ENCODE assay signal across 8 cellular contexts in the genomic region with DNA sequence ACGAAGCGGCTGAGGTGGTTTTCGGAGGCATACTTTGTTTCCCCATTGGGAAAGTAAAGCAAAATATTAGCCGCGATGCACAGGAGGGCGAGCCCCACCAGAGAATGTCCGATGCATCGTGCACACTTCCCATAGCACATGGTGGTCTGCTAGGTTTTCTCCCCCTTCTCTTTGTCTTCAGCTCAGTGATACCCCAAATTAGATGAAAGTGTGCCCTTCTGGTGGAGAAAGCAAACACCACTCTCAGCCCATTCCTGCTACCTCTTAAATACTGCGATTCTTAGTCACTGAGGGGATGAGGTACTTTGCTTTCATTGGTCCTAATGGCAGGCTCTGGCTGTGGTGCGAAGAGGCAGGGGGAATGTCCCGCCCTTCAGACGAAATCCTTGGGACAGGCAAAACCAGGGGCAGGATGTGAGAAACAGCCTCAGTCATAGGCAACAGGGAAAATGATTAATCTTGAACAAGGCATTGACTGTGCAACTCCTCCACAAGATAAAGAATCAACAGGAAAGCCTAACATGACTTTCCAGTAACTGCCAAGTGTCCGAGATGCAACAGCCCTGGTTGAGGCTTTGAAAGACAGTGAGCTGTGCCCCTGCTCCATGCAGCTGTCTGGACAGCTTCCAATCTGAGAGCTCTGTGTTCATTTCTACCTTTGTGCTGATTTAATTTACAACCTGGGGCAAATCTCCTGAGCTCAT. TPM values are rescaled to one million over a fixed set of nuclear protein-coding genes. Genes with fewer than 3 reads are reported as not detected.
DNase-seq lines count a peak whose midpoint lies in the region; ATAC-seq and TF ChIP-seq lines count a peak whose summit lies in the region.

A gene with protein sequence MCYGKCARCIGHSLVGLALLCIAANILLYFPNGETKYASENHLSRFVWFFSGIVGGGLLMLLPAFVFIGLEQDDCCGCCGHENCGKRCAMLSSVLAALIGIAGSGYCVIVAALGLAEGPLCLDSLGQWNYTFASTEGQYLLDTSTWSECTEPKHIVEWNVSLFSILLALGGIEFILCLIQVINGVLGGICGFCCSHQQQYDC (minus strand): TSS at position 242 of the 704 bp plus-strand sequence. CDS start 102 bp downstream, at position 140.

- DNase-seq in GM04503 (ENCODE audit: low read depth) (peak; percentile 57), RWPE2 (ENCODE audit: low spot score) (peak; percentile 92), fibroblast of mammary gland (ENCODE audit: low read depth) (peak; percentile 95), osteoblast (ENCODE audit: insufficient read length, low spot score, missing footprints) (peak; percentile 98), superior temporal gyrus (ENCODE audit: extremely low spot score) (no peak), DMS114 treated with DMSO at 0.1 percent for 48 hours (lab: John Stamatoyannopoulos, UW; ENCODE audit: unreplicated experiment) (no peak), hippocampal formation (lab: John Stamatoyannopoulos, UW) (no peak)

- peak within 1 kb of the TSS; percentile 93 for H3K27ac ChIP-seq in RWPE2 (ENCODE audit: poor library complexity, severe bottlenecking)
- H3K27ac ChIP-seq in osteoblast (ENCODE audit: low read depth, low read length) = peak within 1 kb of the TSS; percentile 88

- H3K4me1 ChIP-seq in RWPE2 (ENCODE audit: insufficient read depth, poor library complexity, severe bottlenecking) = peaks cover 58% of the 10 kb centered on the region
- H3K4me1 ChIP-seq in osteoblast (ENCODE audit: insufficient read depth, low read length) = peaks cover 59% of the 10 kb centered on the region

- ATAC-seq in RWPE2 (ENCODE audit: low read depth) (peak; percentile 89), HG03432 (IDR thresholded peaks at IDR 0.05; ENCODE audit: unreplicated experiment) (no peak)

- H3K79me2 ChIP-seq in osteoblast (ENCODE audit: insufficient read depth, low read length) = peaks cover 29% of the 10 kb centered on the region

- H3K9me3 ChIP-seq in RWPE2 (ENCODE audit: severe bottlenecking) = no peaks in the 10 kb centered on the region
- no peaks in the 10 kb centered on the region for H3K9me3 ChIP-seq in osteoblast (ENCODE audit: low read depth, low read length)

- peaks cover 5% of the 10 kb centered on the region for H4K20me1 ChIP-seq in osteoblast (ENCODE audit: insufficient read depth, low read length)

- H3K36me3 ChIP-seq in RWPE2 (ENCODE audit: low read depth) = peaks cover 30% of the 10 kb centered on the region
- H3K36me3 ChIP-seq in osteoblast (ENCODE audit: insufficient read depth, low read length) = peaks cover 30% of the 10 kb centered on the region

- peak within 1 kb of the TSS; percentile 85 for H3K4me2 ChIP-seq in osteoblast (ENCODE audit: insufficient read depth, low read length)

- H2AFZ ChIP-seq in osteoblast (ENCODE audit: low read length) = peak within 1 kb of the TSS; percentile 3

- no peak for TF ChIP-seq CTCF in RWPE2 (IDR thresholded peaks at IDR 0.05; ENCODE audit: poor library complexity, severe bottlenecking)
- TF ChIP-seq CTCF in fibroblast of mammary gland (conservative IDR thresholded peaks at IDR 0.05; ENCODE audit: control insufficient read depth, insufficient read depth, low read depth, low read length) = no peak
- no peak for TF ChIP-seq CTCF in osteoblast (IDR thresholded peaks at IDR 0.05; ENCODE audit: extremely low read depth, low read depth, low read length)

- H3K27me3 ChIP-seq in RWPE2 (ENCODE audit: insufficient read depth, poor library complexity, severe bottlenecking) = no peaks in the 10 kb centered on the region
- H3K27me3 ChIP-seq in osteoblast (ENCODE audit: insufficient read depth, low read length) = no peaks in the 10 kb centered on the region

- peak within 1 kb of the TSS; percentile 42 for H3K4me3 ChIP-seq in RWPE2 (ENCODE audit: severe bottlenecking)
- H3K4me3 ChIP-seq in fibroblast of mammary gland (ENCODE audit: control insufficient read depth, low read depth, low read length) = peak within 1 kb of the TSS; percentile 57
- peak within 1 kb of the TSS; percentile 70 for H3K4me3 ChIP-seq in osteoblast (ENCODE audit: insufficient read depth, low read length)

RNA-seq across cellular contexts. Expression of the gene that starts here (rescaled TPM):
- total RNA-seq in osteoblast = 209 and 210 TPM in 2 replicates

Comparison
In these comparisons a context has a peak if more than half of its experiments do, and no peak if none do; other contexts are left out.
1. DNase-seq: peak in GM04503 (single experiment), RWPE2 (single experiment), fibroblast of mammary gland (single experiment) and osteoblast (single experiment); none in superior temporal gyrus (single experiment), DMS114 treated with DMSO at 0.1 percent for 48 hours (single experiment) and hippocampal formation (0 of 2).
2. Peak in every context shown above with its lines, with median percentiles within 50 percentile points of each other: H3K4me3 ChIP-seq.